ENCODE assay signal across 12 cellular contexts in the genomic region with DNA sequence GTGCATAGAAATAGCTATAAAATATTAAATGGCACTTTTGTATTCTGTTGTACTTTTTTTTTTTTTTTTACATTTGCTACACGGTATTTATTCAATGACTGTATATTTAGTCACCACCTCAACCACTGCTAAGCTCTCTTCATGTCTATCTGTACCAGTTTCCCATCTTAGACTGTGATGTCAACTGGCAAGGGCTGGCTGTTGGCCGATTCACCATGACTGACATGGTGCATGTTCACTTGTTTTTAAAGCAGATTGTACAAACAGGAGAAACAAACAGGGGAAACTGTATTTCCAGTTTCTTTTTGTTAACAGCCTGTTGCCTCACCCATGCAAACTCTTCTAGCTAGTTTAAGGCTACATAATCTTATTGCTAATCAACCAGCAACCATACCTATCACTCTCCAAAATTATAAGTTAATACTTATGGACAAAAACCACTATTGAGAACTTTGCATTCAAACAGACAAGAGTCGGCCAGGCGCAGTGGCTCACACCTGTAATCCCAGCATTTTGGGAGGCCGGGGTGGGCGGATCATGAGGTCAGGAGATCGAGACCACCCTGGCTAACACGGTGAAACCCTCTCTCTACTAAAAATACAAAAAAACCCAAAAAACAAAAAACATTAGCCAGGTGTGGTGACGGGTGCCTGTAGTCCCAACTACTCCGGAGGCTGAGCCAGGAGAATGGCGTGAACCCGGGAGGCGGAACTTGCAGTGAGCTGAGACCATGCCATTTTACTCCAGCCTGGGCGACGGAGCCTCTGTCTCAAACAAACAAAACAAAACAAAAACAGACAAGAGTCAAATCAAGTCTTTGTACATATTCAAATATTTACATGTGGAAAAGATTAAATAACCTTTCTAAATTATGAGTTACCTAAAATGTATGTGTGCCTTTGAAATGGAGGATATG. TPM values are rescaled to one million over a fixed set of nuclear protein-coding genes. Genes with fewer than 3 reads are reported as not detected.
DNase-seq lines count a peak whose midpoint lies in the region; ATAC-seq and TF ChIP-seq lines count a peak whose summit lies in the region.
"Had no signal": no experiment of that assay in that cellular context is flagged by ENCODE, and none has a peak within 500 bp of the region (broad histone marks: within the 10 kb centered on the region; RNA-seq: fewer than 3 reads in every experiment).

No MANE protein-coding gene starts in this region.

- peaks cover 56% of the 10 kb centered on the region for H3K4me1 Mint-ChIP-seq in HFFc6 (ENCODE audit: low read depth)

- H3K27me3 ChIP-seq in brain microvascular endothelial cell (replicated peaks): no peaks in the 10 kb centered on the region

- in situ Hi-C loops in brain microvascular endothelial cell (cut with HindIII; ENCODE audit: low pct_ligation_motif_present, low sequenced_read_pairs): loop anchor here (25.0 kb wide), 1 partner anchor 236 kb away; no protein-coding TSS in a partner anchor

- DNase-seq in AG08396 (ENCODE audit: low spot score): peak; percentile 31
- DNase-seq in HFFc6: peak; percentile 74
- peak; percentile 85 for DNase-seq in brain microvascular endothelial cell
- DNase-seq in iris pigment epithelial cell (ENCODE audit: low read depth): peak; percentile 65
- DNase-seq in NCI-H2081 (lab: John Stamatoyannopoulos, UW): no peak
- DNase-seq in RPMI8226: no peak
- DNase-seq in activated CD4-positive, CD25-positive, alpha-beta regulatory T cell (lab: John Stamatoyannopoulos, UW): no peak
- DNase-seq: activated B cell treated with CpG ODN at 0.5 μM for 24 hours; CD8-positive, alpha-beta T cell; NCI-H2029; stimulated activated CD4-positive, alpha-beta T cell treated with anti-CD3 and anti-CD28 coated beads, Interleukin-2, amount 100 ng/mL, for 48 hours had no signal

- TF ChIP-seq CTCF in HFFc6 (IDR thresholded peaks at IDR 0.05) (no peak), brain microvascular endothelial cell (IDR thresholded peaks at IDR 0.05; ENCODE audit: low read depth, low read length, missing control alignments) (no peak)

- H3K27ac Mint-ChIP-seq in HFFc6: peak overlapping the region; percentile 72
- H3K27ac Mint-ChIP-seq: activated B cell treated with CpG ODN at 0.5 μM for 24 hours; CD8-positive, alpha-beta T cell had no signal

- no peak for ATAC-seq in HG02798 (IDR thresholded peaks at IDR 0.05; ENCODE audit: poor library complexity, unreplicated experiment)
- ATAC-seq: CD8-positive, alpha-beta T cell had no signal

- H3K36me3 Mint-ChIP-seq in HFFc6 (ENCODE audit: low read depth): peaks cover 49% of the 10 kb centered on the region

- H3K27ac ChIP-seq in brain microvascular endothelial cell: peak overlapping the region; percentile 13

- peaks cover 32% of the 10 kb centered on the region for H3K36me3 ChIP-seq in brain microvascular endothelial cell (replicated peaks)

- H3K4me3 Mint-ChIP-seq in HFFc6: peak overlapping the region; percentile 59
- H3K4me3 Mint-ChIP-seq: activated B cell treated with CpG ODN at 0.5 μM for 24 hours; CD8-positive, alpha-beta T cell had no signal

- no peaks in the 10 kb centered on the region for H3K9me3 Mint-ChIP-seq in HFFc6
- H3K9me3 Mint-ChIP-seq: activated B cell treated with CpG ODN at 0.5 μM for 24 hours; CD8-positive, alpha-beta T cell had no signal

- H3K4me3 ChIP-seq in brain microvascular endothelial cell (ENCODE audit: low read depth, low read length): no peak overlapping the region

- H3K27me3 Mint-ChIP-seq in HFFc6 (ENCODE audit: insufficient read depth): peaks cover 15% of the 10 kb centered on the region
- H3K27me3 Mint-ChIP-seq: activated B cell treated with CpG ODN at 0.5 μM for 24 hours had no signal

RNA-seq across cellular contexts. Expression of a gene that starts 13.2 kb away (rescaled TPM):
- total RNA-seq in HFFc6 (2021; fragmentation: NEBNext Ultra II Directional; extraction: Animal tissue kit (Norgen Biotek cat#: 25700)): 100 to 1,000 TPM; 230 to 373 (median 258) TPM

Comparison
In these comparisons a context has a peak if more than half of its experiments do, and no peak if none do; other contexts are left out.
1. DNase-seq: peak in AG08396 (single experiment), HFFc6 (single experiment), brain microvascular endothelial cell (single experiment) and iris pigment epithelial cell (single experiment); none in NCI-H2081 (0 of 2), RPMI8226 (single experiment) and activated CD4-positive, CD25-positive, alpha-beta regulatory T cell (0 of 4).